Comparison of ENCODE assay signal across 1 cellular context in genomic region chr16:81394966-81395655, GRCh38.
TF ChIP-seq lines count a peak whose summit lies in the region.

No MANE protein-coding gene starts in this region.

TF ChIP-seq in H1, 55 proteins besides CTCF, POLR2A, EP300 and RAD21:
- TF ChIP-seq RXRA (IDR thresholded peaks at IDR 0.05; ENCODE audit: insufficient read depth, low read depth, low read length) (no peak), SP2 (IDR thresholded peaks at IDR 0.05; ENCODE audit: low read length) (no peak), JUND (IDR thresholded peaks at IDR 0.05; ENCODE audit: low read length) (no peak), GTF2F1 (IDR thresholded peaks at IDR 0.05; ENCODE audit: borderline replicate concordance, low read depth, low read length) (no peak), YY1 (IDR thresholded peaks at IDR 0.05; ENCODE audit: low read depth, low read length) (no peak), CTBP2 (IDR thresholded peaks at IDR 0.05; ENCODE audit: borderline replicate concordance, insufficient read depth, insufficient read length, low read length) (no peak), EGR1 (IDR thresholded peaks at IDR 0.05; ENCODE audit: borderline replicate concordance, low read depth, low read length) (no peak), CBX8 (IDR thresholded peaks at IDR 0.05; ENCODE audit: borderline replicate concordance, low read depth, low read length) (no peak), E2F6 (IDR thresholded peaks at IDR 0.05) (no peak), SAP30 (IDR thresholded peaks at IDR 0.05; ENCODE audit: insufficient read depth, insufficient replicate concordance, low read length) (no peak), RBBP5 (IDR thresholded peaks at IDR 0.05; ENCODE audit: borderline replicate concordance, low read depth, low read length) (no peak), SIRT6 (IDR thresholded peaks at IDR 0.05; ENCODE audit: low read length) (no peak), KDM4A (IDR thresholded peaks at IDR 0.05; ENCODE audit: low read depth, low read length, severe bottlenecking) (no peak), USF2 (IDR thresholded peaks at IDR 0.05; ENCODE audit: low read length) (no peak), TAF7 (optimal IDR thresholded peaks at IDR 0.05; ENCODE audit: borderline replicate concordance, low read depth, low read length) (no peak), CBX5 (IDR thresholded peaks at IDR 0.05; ENCODE audit: low read depth, low read length) (no peak), HDAC6 (IDR thresholded peaks at IDR 0.05; ENCODE audit: low read depth, low read length) (no peak), GABPA (IDR thresholded peaks at IDR 0.05; ENCODE audit: borderline replicate concordance, insufficient read depth, low read length) (no peak)
TF ChIP-seq in H1: peak in this region for 0.
